8 cellular contexts compared by ENCODE assay signal in the genomic region with DNA sequence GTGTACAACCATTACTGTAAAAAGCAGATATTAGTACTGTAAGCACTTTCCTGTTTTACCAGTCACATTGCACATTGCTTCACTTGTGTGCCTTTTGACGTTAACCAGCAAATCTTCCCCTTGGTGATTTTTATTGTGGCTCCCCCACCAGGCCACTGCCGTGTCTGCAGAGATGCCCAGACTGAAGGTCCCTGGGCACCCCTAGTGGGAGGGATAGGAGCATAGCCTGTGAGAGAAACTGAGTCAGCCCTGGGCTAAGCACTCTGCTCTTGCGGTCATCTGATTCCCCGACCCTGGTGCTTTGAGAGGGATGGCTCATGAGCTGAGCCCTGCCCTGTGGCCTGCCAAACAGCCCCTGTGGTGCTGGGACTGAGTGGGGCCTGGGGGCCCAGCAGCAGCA.
DNase-seq lines count a peak whose midpoint lies in the region; ATAC-seq and TF ChIP-seq lines count a peak whose summit lies in the region.

No MANE protein-coding gene starts in this region.

- H3K4me3 ChIP-seq in fibroblast of mammary gland (ENCODE audit: control insufficient read depth, low read depth, low read length): no peak overlapping the region

- no peaks in the 10 kb centered on the region for H3K9me3 ChIP-seq in KOPT-K1 (ENCODE audit: insufficient read depth, low read length, poor library complexity, severe bottlenecking)

- intact Hi-C loops in CD14-positive monocyte (cut with micrococcal nuclease): loop anchor here (2.0 to 5.0 kb wide), 2 partner anchors 105 to 106 kb away; no protein-coding TSS in a partner anchor

- peaks cover 27% of the 10 kb centered on the region for H3K36me3 ChIP-seq in KOPT-K1 (ENCODE audit: insufficient read depth, low read length)

- peak overlapping the region; percentile 0 for H3K27ac ChIP-seq in KOPT-K1 (ENCODE audit: low read depth, low read length, poor library complexity, severe bottlenecking)

- H3K27ac Mint-ChIP-seq in CD14-positive monocyte: peak overlapping the region in 5 of 7 donors; percentile 13 to 90 (median 25)
- H3K27ac Mint-ChIP-seq in activated CD8-positive, alpha-beta T cell treated with anti-CD3 and anti-CD28 coated beads, Interleukin-2, amount 10 ng/mL, durations not matched to agents 7 days and 5 days: peak overlapping the region; percentile 78

- peak; percentile 67 for ATAC-seq in activated CD8-positive, alpha-beta T cell treated with anti-CD3 and anti-CD28 coated beads, Interleukin-2, amount 10 ng/mL, durations not matched to agents 7 days and 5 days
- ATAC-seq in HG03039 (IDR thresholded peaks at IDR 0.05; ENCODE audit: unreplicated experiment): no peak

- no peaks in the 10 kb centered on the region for H3K9me3 Mint-ChIP-seq in CD14-positive monocyte
- H3K9me3 Mint-ChIP-seq in activated CD8-positive, alpha-beta T cell treated with anti-CD3 and anti-CD28 coated beads, Interleukin-2, amount 10 ng/mL, durations not matched to agents 7 days and 5 days (ENCODE audit: insufficient read depth): no peaks in the 10 kb centered on the region

- no peak overlapping the region for H3K4me3 Mint-ChIP-seq in CD14-positive monocyte
- H3K4me3 Mint-ChIP-seq in activated CD8-positive, alpha-beta T cell treated with anti-CD3 and anti-CD28 coated beads, Interleukin-2, amount 10 ng/mL, durations not matched to agents 7 days and 5 days: no peak overlapping the region

- peaks cover 42 to 54% of the 10 kb centered on the region in 2 donors for H3K36me3 Mint-ChIP-seq in CD14-positive monocyte
- peaks cover 39% of the 10 kb centered on the region for H3K36me3 Mint-ChIP-seq in activated CD8-positive, alpha-beta T cell treated with anti-CD3 and anti-CD28 coated beads, Interleukin-2, amount 10 ng/mL, durations not matched to agents 7 days and 5 days (ENCODE audit: low read depth)

- H3K4me1 Mint-ChIP-seq in CD14-positive monocyte: peaks cover 55% of the 10 kb centered on the region
- H3K4me1 Mint-ChIP-seq in activated CD8-positive, alpha-beta T cell treated with anti-CD3 and anti-CD28 coated beads, Interleukin-2, amount 10 ng/mL, durations not matched to agents 7 days and 5 days (ENCODE audit: low read depth): peaks cover 62% of the 10 kb centered on the region

- no peaks in the 10 kb centered on the region for H3K27me3 Mint-ChIP-seq in CD14-positive monocyte (ENCODE audit: low read depth in 3 of 3)
- H3K27me3 Mint-ChIP-seq in activated CD8-positive, alpha-beta T cell treated with anti-CD3 and anti-CD28 coated beads, Interleukin-2, amount 10 ng/mL, durations not matched to agents 7 days and 5 days (ENCODE audit: low read depth): no peaks in the 10 kb centered on the region

- peak; percentile 78 for DNase-seq in CD14-positive monocyte (ENCODE audit: low spot score)
- DNase-seq in activated CD8-positive, alpha-beta T cell treated with anti-CD3 and anti-CD28 coated beads, Interleukin-2, amount 10 ng/mL, durations not matched to agents 7 days and 5 days: peak; percentile 65
- DNase-seq in fibroblast of mammary gland (ENCODE audit: low read depth): peak; percentile 33
- DNase-seq in stimulated activated CD4-positive, alpha-beta T cell treated with anti-CD3 and anti-CD28 coated beads, Interleukin-12 subunit alpha, Interleukin-12 subunit beta, amount 100 ng/mL, for 48 hours (ENCODE audit: low read depth in 2 of 3, low spot score in 1 of 3): peak in 2 of 3 donors; percentile 25 to 43
- DNase-seq in NCI-H1694 (lab: John Stamatoyannopoulos, UW): no peak
- DNase-seq in mesenteric fat pad (ENCODE audit: low spot score): no peak

- TF ChIP-seq CTCF in CD14-positive monocyte (IDR thresholded peaks at IDR 0.05): peak; percentile 93
- TF ChIP-seq CTCF in fibroblast of mammary gland (conservative IDR thresholded peaks at IDR 0.05; ENCODE audit: control insufficient read depth, insufficient read depth, low read depth, low read length): peak; percentile 20

- CTCF ChIA-PET in activated CD8-positive, alpha-beta T cell treated with anti-CD3 and anti-CD28 coated beads, Interleukin-2, amount 10 ng/mL, durations not matched to agents 7 days and 5 days (lab: Charles Lee): interaction anchor here (0.9 to 5.1 kb wide), 12 partner anchors 9 to 131 kb away, joined by 3 to 44 read pairs (median 4); no protein-coding TSS in a partner anchor

- POLR2A ChIA-PET in activated CD8-positive, alpha-beta T cell treated with anti-CD3 and anti-CD28 coated beads, Interleukin-2, amount 10 ng/mL, durations not matched to agents 7 days and 5 days (lab: Charles Lee): no interaction called here

Comparison
In these comparisons a context has a peak if more than half of its experiments do, and no peak if none do; other contexts are left out.
1. DNase-seq: peak in CD14-positive monocyte (single experiment), activated CD8-positive, alpha-beta T cell treated with anti-CD3 and anti-CD28 coated beads, Interleukin-2, amount 10 ng/mL, durations not matched to agents 7 days and 5 days (single experiment), fibroblast of mammary gland (single experiment) and stimulated activated CD4-positive, alpha-beta T cell treated with anti-CD3 and anti-CD28 coated beads, Interleukin-12 subunit alpha, Interleukin-12 subunit beta, amount 100 ng/mL, for 48 hours (2 of 3); none in NCI-H1694 (single experiment) and mesenteric fat pad (single experiment).